Comparison of ENCODE assay signal across 8 cellular contexts in the genomic region with DNA sequence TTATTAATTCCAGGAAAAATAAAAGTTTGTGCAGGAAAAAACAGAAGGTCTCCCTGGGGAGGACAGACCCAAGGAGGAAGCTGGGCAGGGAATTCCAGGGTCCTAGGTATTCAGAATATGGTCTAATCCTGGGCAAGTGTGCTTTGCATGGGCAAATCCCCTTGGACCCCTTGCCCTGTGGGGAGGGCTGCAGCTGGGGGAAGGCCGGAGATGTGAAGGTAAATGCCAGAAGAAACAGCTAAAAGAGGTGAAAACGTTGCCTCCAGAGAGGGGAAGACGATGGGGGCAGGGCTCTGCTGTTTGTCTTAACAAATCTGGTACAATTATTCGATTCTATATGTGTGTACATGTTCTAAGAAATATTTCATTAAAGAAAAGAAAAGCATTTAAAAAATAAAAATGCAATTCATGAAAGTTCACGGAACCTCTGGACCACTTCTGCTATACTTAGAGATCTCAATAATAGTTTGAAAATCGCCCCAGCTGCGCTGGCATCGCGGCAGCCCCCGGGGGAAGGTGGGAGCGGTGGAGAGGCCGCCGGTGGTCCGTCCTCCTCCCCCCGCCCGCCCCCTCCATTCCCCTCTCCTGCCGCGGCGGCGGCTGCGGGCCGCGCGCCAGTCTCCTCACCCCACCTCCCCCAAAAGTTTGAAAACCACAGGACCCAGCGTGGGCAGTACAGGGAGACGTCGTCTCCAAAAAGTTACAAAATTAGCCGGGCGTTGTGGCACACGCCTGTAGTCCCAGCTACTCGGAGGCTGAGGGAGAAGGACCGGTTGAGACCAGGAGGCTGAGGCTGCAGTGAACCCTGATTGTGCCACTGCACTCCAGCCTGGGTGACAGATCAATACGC. TPM values are rescaled to one million over a fixed set of nuclear protein-coding genes. Genes with fewer than 3 reads are reported as not detected.
A peak's percentile ranks its signal among the peaks of the same experiment; 100 is the strongest.
DNase-seq lines count a peak whose midpoint lies in the region; ATAC-seq and TF ChIP-seq lines count a peak whose summit lies in the region.

No MANE protein-coding gene starts in this region.

- no peaks in the 10 kb centered on the region for H3K27me3 ChIP-seq in CD8-positive, alpha-beta T cell (ENCODE audit: insufficient read depth, low read length)
- H3K27me3 ChIP-seq in HUES48 (ENCODE audit: control insufficient read depth, insufficient read depth, low read length): no peaks in the 10 kb centered on the region
- H3K27me3 ChIP-seq in naive thymus-derived CD4-positive, alpha-beta T cell (ENCODE audit: control insufficient read depth in 2 of 2, insufficient read depth in 2 of 2, low read length in 2 of 2): no peaks in the 10 kb centered on the region

- intact Hi-C loops in CD8-positive, alpha-beta T cell (cut with DNase I, micrococcal nuclease): loop anchor here (1.0 to 5.0 kb wide), 9 partner anchors 41 to 400 kb away; a partner anchor contains a TSS
- intact Hi-C loops in naive thymus-derived CD4-positive, alpha-beta T cell (cut with micrococcal nuclease): loop anchor here (1.0 to 10.0 kb wide), 9 partner anchors 23 to 463 kb away; a partner anchor contains a TSS

- POLR2A ChIA-PET in CD8-positive, alpha-beta T cell (lab: Charles Lee): interaction anchor here (1.1 to 2.2 kb wide), 6 partner anchors 14 to 119 kb away, joined by 3 to 19 read pairs (median 4); no protein-coding TSS in a partner anchor
- POLR2A ChIA-PET in naive thymus-derived CD4-positive, alpha-beta T cell (lab: Charles Lee): interaction anchor here (0.9 to 1.6 kb wide), 9 partner anchors 7 to 263 kb away, joined by 3 to 7 read pairs (median 4); a partner anchor contains a TSS

- no peaks in the 10 kb centered on the region for H3K36me3 ChIP-seq in CD8-positive, alpha-beta T cell (ENCODE audit: insufficient read depth, low read length)
- H3K36me3 ChIP-seq in HUES48 (ENCODE audit: control insufficient read depth, insufficient read depth, low read length): no peaks in the 10 kb centered on the region
- no peaks in the 10 kb centered on the region for H3K36me3 ChIP-seq in naive thymus-derived CD4-positive, alpha-beta T cell (ENCODE audit: control insufficient read depth in 2 of 3, insufficient read depth in 3 of 3, low read length in 3 of 3)

- H3K27ac Mint-ChIP-seq in CD8-positive, alpha-beta T cell: peak overlapping the region; percentile 91
- H3K27ac Mint-ChIP-seq in central memory CD8-positive, alpha-beta T cell (ENCODE audit: low read depth): peak overlapping the region; percentile 57
- peak overlapping the region; percentile 81 to 95 (median 91) for H3K27ac Mint-ChIP-seq in naive thymus-derived CD4-positive, alpha-beta T cell

- peak overlapping the region; percentile 88 for H3K4me3 Mint-ChIP-seq in CD8-positive, alpha-beta T cell
- H3K4me3 Mint-ChIP-seq in central memory CD8-positive, alpha-beta T cell: peak overlapping the region; percentile 81
- H3K4me3 Mint-ChIP-seq in naive thymus-derived CD4-positive, alpha-beta T cell: peak overlapping the region; percentile 86 to 96 (median 91)

- TF ChIP-seq CTCF in CD8-positive, alpha-beta T cell (IDR thresholded peaks at IDR 0.05): no peak

- CTCF ChIA-PET in CD8-positive, alpha-beta T cell (lab: Charles Lee): interaction anchor here (1.0 to 3.0 kb wide), 6 partner anchors 10 to 119 kb away, joined by 3 to 9 read pairs (median 7); a partner anchor contains a TSS
- CTCF ChIA-PET in naive thymus-derived CD4-positive, alpha-beta T cell (lab: Charles Lee): interaction anchor here (1.0 to 5.0 kb wide), 6 partner anchors 16 to 119 kb away, joined by 3 to 29 read pairs (median 4); a partner anchor contains a TSS

- H3K27me3 Mint-ChIP-seq in CD8-positive, alpha-beta T cell (ENCODE audit: low read depth): peaks cover 4% of the 10 kb centered on the region
- peaks cover 13% of the 10 kb centered on the region for H3K27me3 Mint-ChIP-seq in central memory CD8-positive, alpha-beta T cell
- H3K27me3 Mint-ChIP-seq in naive thymus-derived CD4-positive, alpha-beta T cell: peaks cover 0 to 42% (median 0%) of the 10 kb centered on the region in 5 donors

- no peaks in the 10 kb centered on the region for H3K9me3 Mint-ChIP-seq in CD8-positive, alpha-beta T cell
- H3K9me3 Mint-ChIP-seq in central memory CD8-positive, alpha-beta T cell: no peaks in the 10 kb centered on the region
- peaks cover 0 to 2% (median 0%) of the 10 kb centered on the region in 11 donors for H3K9me3 Mint-ChIP-seq in naive thymus-derived CD4-positive, alpha-beta T cell

- ATAC-seq in CD8-positive, alpha-beta T cell: no peak
- ATAC-seq in central memory CD8-positive, alpha-beta T cell (replicated peaks; ENCODE audit: extremely low read depth, poor library complexity, severe bottlenecking): no peak
- no peak for ATAC-seq in naive thymus-derived CD4-positive, alpha-beta T cell
- ATAC-seq in esophagus mucosa (no peak), HG03045 (IDR thresholded peaks at IDR 0.05; ENCODE audit: unreplicated experiment) (no peak)

- H3K36me3 Mint-ChIP-seq in CD8-positive, alpha-beta T cell: no peaks in the 10 kb centered on the region
- H3K36me3 Mint-ChIP-seq in central memory CD8-positive, alpha-beta T cell (ENCODE audit: insufficient read depth): peaks cover 4% of the 10 kb centered on the region
- no peaks in the 10 kb centered on the region for H3K36me3 Mint-ChIP-seq in naive thymus-derived CD4-positive, alpha-beta T cell

- H3K27ac ChIP-seq in CD8-positive, alpha-beta T cell (ENCODE audit: low read depth, low read length): peak overlapping the region; percentile 63
- peak overlapping the region; percentile 80 for H3K27ac ChIP-seq in HUES48 (ENCODE audit: low read depth, low read length)
- H3K27ac ChIP-seq in naive thymus-derived CD4-positive, alpha-beta T cell (ENCODE audit: low read depth, low read length): peak overlapping the region; percentile 66

- peaks cover 34% of the 10 kb centered on the region for H3K4me1 ChIP-seq in CD8-positive, alpha-beta T cell (ENCODE audit: insufficient read depth, low read length)
- peaks cover 21% of the 10 kb centered on the region; the same call in 1 of the 2 replicates for H3K4me1 ChIP-seq in HUES48 (ENCODE audit: control insufficient read depth, insufficient read depth, low read length)
- H3K4me1 ChIP-seq in naive thymus-derived CD4-positive, alpha-beta T cell (ENCODE audit: control insufficient read depth in 2 of 2, insufficient read depth in 2 of 2, low read length in 2 of 2): peaks cover 6 to 22% of the 10 kb centered on the region in 2 donors

- H3K4me3 ChIP-seq in CD8-positive, alpha-beta T cell (ENCODE audit: low read depth, low read length): peak overlapping the region; percentile 82
- H3K4me3 ChIP-seq in HUES48 (ENCODE audit: low read depth, low read length): peak overlapping the region; percentile 91
- H3K4me3 ChIP-seq in naive thymus-derived CD4-positive, alpha-beta T cell (ENCODE audit: low read length): peak overlapping the region; percentile 42

- H3K4me1 Mint-ChIP-seq in CD8-positive, alpha-beta T cell (ENCODE audit: low read depth): peaks cover 28% of the 10 kb centered on the region
- peaks cover 25% of the 10 kb centered on the region for H3K4me1 Mint-ChIP-seq in central memory CD8-positive, alpha-beta T cell
- peaks cover 19 to 29% (median 24%) of the 10 kb centered on the region in 7 donors for H3K4me1 Mint-ChIP-seq in naive thymus-derived CD4-positive, alpha-beta T cell

- no peak overlapping the region for H3K9ac ChIP-seq in HUES48 (ENCODE audit: low read depth, low read length)

- DNase-seq in CD8-positive, alpha-beta T cell: no peak
- peak in 1 of 2 donors; percentile 49 for DNase-seq in central memory CD8-positive, alpha-beta T cell (ENCODE audit: low spot score in 2 of 2)
- no peak for DNase-seq in naive thymus-derived CD4-positive, alpha-beta T cell
- DNase-seq in NCI-H2171 (lab: John Stamatoyannopoulos, UW): no peak
- no peak for DNase-seq in cerebellar cortex (ENCODE audit: low spot score)

- H3K9me3 ChIP-seq in CD8-positive, alpha-beta T cell (ENCODE audit: low read length): no peaks in the 10 kb centered on the region
- no peaks in the 10 kb centered on the region for H3K9me3 ChIP-seq in HUES48 (ENCODE audit: control insufficient read depth, insufficient read depth, low read length)
- no peaks in the 10 kb centered on the region for H3K9me3 ChIP-seq in naive thymus-derived CD4-positive, alpha-beta T cell (ENCODE audit: control insufficient read depth in 2 of 3, low read length in 3 of 3)

RNA-seq across cellular contexts. Expression of a gene that starts 1.5 kb away (rescaled TPM):
- total RNA-seq in CD8-positive, alpha-beta T cell: 1 to 10 TPM; 3.4 to 4.2 TPM
- total RNA-seq in naive thymus-derived CD4-positive, alpha-beta T cell: 10 to 100 TPM in 4 of 5 experiments, 1 to 10 TPM in 1; 7.8 to 24.1 (median 12.1) TPM
- 1 to 10 TPM; 2.0 to 4.2 TPM for polyA plus RNA-seq in naive thymus-derived CD4-positive, alpha-beta T cell
- total RNA-seq in esophagus mucosa: 16.1 TPM

RNA-seq across cellular contexts. Expression of a gene that starts 16.4 kb away (rescaled TPM):
- total RNA-seq in CD8-positive, alpha-beta T cell: 1 to 10 TPM in 1 of 2 experiments, under 1 TPM in 1; 0.50 to 1.0 TPM
- 1 to 10 TPM in 1 of 5 experiments, under 1 TPM in 4; 0.24 to 1.1 (median 0.51) TPM for total RNA-seq in naive thymus-derived CD4-positive, alpha-beta T cell
- under 1 TPM; 0.13 to 0.26 TPM for polyA plus RNA-seq in naive thymus-derived CD4-positive, alpha-beta T cell
- total RNA-seq in esophagus mucosa: 0.36 TPM

RNA-seq across cellular contexts. Expression of a gene that starts 53.9 kb away (rescaled TPM):
- 10 to 100 TPM; 63.7 to 70.9 TPM for total RNA-seq in CD8-positive, alpha-beta T cell
- 10 to 100 TPM; 70.0 to 85.2 (median 71.4) TPM for total RNA-seq in naive thymus-derived CD4-positive, alpha-beta T cell
- polyA plus RNA-seq in naive thymus-derived CD4-positive, alpha-beta T cell: 10 to 100 TPM; 55.5 to 61.6 TPM
- total RNA-seq in esophagus mucosa: 41.8 TPM
